ENCODE assay signal across 37 cellular contexts in genomic region chr17:79255046-79255445, GRCh38.
"Had no signal": no experiment of that assay in that cellular context is flagged by ENCODE, and none has a peak within 500 bp of the region (broad histone marks: within the 10 kb centered on the region; RNA-seq: fewer than 3 reads in every experiment).

No MANE protein-coding gene starts in this region.

- H3K4me3 ChIP-seq: adrenal gland, breast epithelium, cardiac muscle cell, colonic mucosa, dorsolateral prefrontal cortex, heart left ventricle had no signal

- H3K4me1 ChIP-seq: adrenal gland, breast epithelium, colonic mucosa, heart left ventricle had no signal

- H3K36me3 ChIP-seq: adrenal gland, breast epithelium, cardiac muscle cell, colonic mucosa, heart left ventricle, WERI-Rb-1 had no signal

- H3K27me3 ChIP-seq: colonic mucosa had no signal

- H3K4me1 Mint-ChIP-seq: activated naive CD4-positive, alpha-beta T cell treated with anti-CD3 and anti-CD28 coated beads, Interleukin-2, amount 50 U/mL, for 24 hours; activated naive CD8-positive, alpha-beta T cell treated with anti-CD3 and anti-CD28 coated beads for 36 hours; activated naive CD8-positive, alpha-beta T cell treated with anti-CD3 and anti-CD28 coated beads, Interleukin-2, amount 50 U/mL, for 24 hours; endodermal cell had no signal

- H3K9me3 Mint-ChIP-seq: activated B cell treated with CpG ODN at 0.5 μM for 24 hours; activated CD8-positive, alpha-beta T cell treated with anti-CD3 and anti-CD28 coated beads for 36 hours; activated naive CD4-positive, alpha-beta T cell treated with anti-CD3 and anti-CD28 coated beads for 36 hours; activated naive CD4-positive, alpha-beta T cell treated with anti-CD3 and anti-CD28 coated beads, Interleukin-2, amount 50 U/mL, for 24 hours; activated naive CD8-positive, alpha-beta T cell treated with anti-CD3 and anti-CD28 coated beads for 36 hours; activated naive CD8-positive, alpha-beta T cell treated with anti-CD3 and anti-CD28 coated beads, Interleukin-2, amount 50 U/mL, for 24 hours; activated T-helper 1 cell treated with anti-CD3 and anti-CD28 coated beads, Interleukin-12 subunit alpha, Interleukin-12 subunit beta, Interleukin-2, Interleukin-4 antibody, amounts not matched to agents 30 ng/mL and 10 ng/mL and 1 ng/mL, durations not matched to agents 14 hours and 24 hours and 36 hours; activated T-helper 2 cell treated with anti-CD3 and anti-CD28 coated beads, Interferon-gamma antibody, Interleukin-2, Interleukin-4, amounts not matched to agents 10 μg/mL and 5 μg/mL and 100 μg/mL, durations not matched to agents 14 hours and 24 hours and 36 hours; brain; endodermal cell; T-helper 2 cell treated with Interferon-gamma antibody and Interleukin-4, amounts not matched to agents 5 μg/mL and 100 μg/mL, for 36 hours had no signal

- H3K4me3 Mint-ChIP-seq: activated B cell treated with CpG ODN at 0.5 μM for 24 hours; activated CD8-positive, alpha-beta T cell treated with anti-CD3 and anti-CD28 coated beads for 36 hours; activated naive CD4-positive, alpha-beta T cell treated with anti-CD3 and anti-CD28 coated beads for 36 hours; activated naive CD4-positive, alpha-beta T cell treated with anti-CD3 and anti-CD28 coated beads, Interleukin-2, amount 50 U/mL, for 24 hours; activated naive CD8-positive, alpha-beta T cell treated with anti-CD3 and anti-CD28 coated beads for 36 hours; activated naive CD8-positive, alpha-beta T cell treated with anti-CD3 and anti-CD28 coated beads, Interleukin-2, amount 50 U/mL, for 24 hours; activated T-helper 1 cell treated with anti-CD3 and anti-CD28 coated beads, Interleukin-12 subunit alpha, Interleukin-12 subunit beta, Interleukin-2, Interleukin-4 antibody, amounts not matched to agents 30 ng/mL and 10 ng/mL and 1 ng/mL, durations not matched to agents 14 hours and 24 hours and 36 hours; brain; endodermal cell; T-helper 17 cell; T-helper 2 cell treated with Interferon-gamma antibody and Interleukin-4, amounts not matched to agents 5 μg/mL and 100 μg/mL, for 36 hours had no signal

- H3K36me3 Mint-ChIP-seq: activated naive CD4-positive, alpha-beta T cell treated with anti-CD3 and anti-CD28 coated beads, Interleukin-2, amount 50 U/mL, for 24 hours; activated naive CD8-positive, alpha-beta T cell treated with anti-CD3 and anti-CD28 coated beads for 36 hours; brain had no signal

- H3K9me3 ChIP-seq: adrenal gland, breast epithelium, colonic mucosa, heart left ventricle had no signal

- H3K27ac Mint-ChIP-seq: activated B cell treated with CpG ODN at 0.5 μM for 24 hours; activated CD8-positive, alpha-beta T cell treated with anti-CD3 and anti-CD28 coated beads for 36 hours; activated naive CD4-positive, alpha-beta T cell treated with anti-CD3 and anti-CD28 coated beads for 36 hours; activated naive CD4-positive, alpha-beta T cell treated with anti-CD3 and anti-CD28 coated beads, Interleukin-2, amount 50 U/mL, for 24 hours; activated naive CD8-positive, alpha-beta T cell treated with anti-CD3 and anti-CD28 coated beads for 36 hours; activated naive CD8-positive, alpha-beta T cell treated with anti-CD3 and anti-CD28 coated beads, Interleukin-2, amount 50 U/mL, for 24 hours; activated T-helper 1 cell treated with anti-CD3 and anti-CD28 coated beads, Interleukin-12 subunit alpha, Interleukin-12 subunit beta, Interleukin-2, Interleukin-4 antibody, amounts not matched to agents 30 ng/mL and 10 ng/mL and 1 ng/mL, durations not matched to agents 14 hours and 24 hours and 36 hours; activated T-helper 2 cell treated with anti-CD3 and anti-CD28 coated beads, Interferon-gamma antibody, Interleukin-2, Interleukin-4, amounts not matched to agents 10 μg/mL and 5 μg/mL and 100 μg/mL, durations not matched to agents 14 hours and 24 hours and 36 hours; brain; endodermal cell; T-helper 17 cell; T-helper 2 cell treated with Interferon-gamma antibody and Interleukin-4, amounts not matched to agents 5 μg/mL and 100 μg/mL, for 36 hours had no signal

- DNase-seq: activated B cell treated with CpG ODN at 0.5 μM for 24 hours; activated CD4-positive, alpha-beta T cell treated with anti-CD3 and anti-CD28 coated beads for 48 hours; activated CD4-positive, alpha-beta T cell treated with anti-CD3 and anti-CD28 coated beads, Interleukin-2, amount 50 U/mL, for 4 hours; activated CD8-positive, alpha-beta memory T cell treated with anti-CD3 and anti-CD28 coated beads for 24 hours; activated CD8-positive, alpha-beta memory T cell treated with anti-CD3 and anti-CD28 coated beads, Interleukin-2, amount 50 U/mL, for 4 hours; activated CD8-positive, alpha-beta T cell treated with anti-CD3 and anti-CD28 coated beads for 36 hours; activated effector memory CD4-positive, alpha-beta T cell treated with anti-CD3 and anti-CD28 coated beads, Interleukin-2, amount 50 U/mL, for 16 hours; activated naive CD4-positive, alpha-beta T cell treated with anti-CD3 and anti-CD28 coated beads for 36 hours; activated naive CD8-positive, alpha-beta T cell treated with anti-CD3 and anti-CD28 coated beads for 36 hours; activated naive CD8-positive, alpha-beta T cell treated with anti-CD3 and anti-CD28 coated beads, Interleukin-2, amount 50 U/mL, for 24 hours; activated T-cell treated with anti-CD3 and anti-CD28 coated beads, Interleukin-2, amount 50 U/mL, for 1 hour; activated T-cell treated with anti-CD3 and anti-CD28 coated beads, Interleukin-2, amount 50 U/mL, for 48 hours; adrenal gland; amygdala; aorta; central memory CD4-positive, alpha-beta T cell; cerebellar nuclear complex; colonic mucosa; dorsolateral prefrontal cortex; effector memory CD4-positive, alpha-beta T cell; endodermal cell; foreskin fibroblast; heart left ventricle; T-helper 1 cell; T-helper 17 cell; T1000; WERI-Rb-1 had no signal

- ATAC-seq: activated CD4-positive, CD25-positive, alpha-beta regulatory T cell treated with anti-CD3 and anti-CD28 coated beads, Interleukin-2, amount 50 U/mL, for 24 hours; activated CD8-positive, alpha-beta T cell treated with anti-CD3 and anti-CD28 coated beads for 36 hours; activated naive CD8-positive, alpha-beta T cell treated with anti-CD3 and anti-CD28 coated beads, Interleukin-2, amount 50 U/mL, for 24 hours; esophagus mucosa; heart left ventricle; T-helper 17 cell had no signal

- FAIRE-seq: frontal cortex had no signal

- H3K27ac ChIP-seq: adrenal gland, breast epithelium, cardiac muscle cell, colonic mucosa, dorsolateral prefrontal cortex, heart left ventricle, WERI-Rb-1 had no signal
